In genomic region chr2:161245671-161246070, GRCh38 we compare ENCODE assay signal across 15 cellular contexts.
DNase-seq lines count a peak whose midpoint lies in the region; ATAC-seq, FAIRE-seq and TF ChIP-seq lines count a peak whose summit lies in the region.
"Had no signal": no experiment of that assay in that cellular context is flagged by ENCODE, and none has a peak within 500 bp of the region (broad histone marks: within the 10 kb centered on the region; RNA-seq: fewer than 3 reads in every experiment).

No MANE protein-coding gene starts in this region.

- H3K27ac ChIP-seq in keratinocyte (ENCODE audit: control insufficient read depth, insufficient read depth, low read length): peak overlapping the region; percentile 90
- H3K27ac ChIP-seq: brain microvascular endothelial cell, KMS-11 had no signal

- H3K9me1 ChIP-seq in keratinocyte (ENCODE audit: control insufficient read depth, extremely low read depth, insufficient read depth, low read length): no peaks in the 10 kb centered on the region

- ATAC-seq in activated CD8-positive, alpha-beta T cell treated with anti-CD3 and anti-CD28 coated beads for 36 hours: no peak
- ATAC-seq in GM18870 (IDR thresholded peaks at IDR 0.05; ENCODE audit: unreplicated experiment) (no peak), HG03135 (IDR thresholded peaks at IDR 0.05; ENCODE audit: unreplicated experiment) (no peak)

- H4K20me1 ChIP-seq in keratinocyte (ENCODE audit: control insufficient read depth, extremely low read depth, insufficient read depth, low read length): no peaks in the 10 kb centered on the region

- no peak for DNase-seq in activated naive CD4-positive, alpha-beta T cell treated with Interleukin-2 at 50 U/mL for 16 hours
- no peak for DNase-seq in activated CD8-positive, alpha-beta T cell treated with anti-CD3 and anti-CD28 coated beads for 36 hours
- DNase-seq in keratinocyte (ENCODE audit: low read depth, low spot score) (no peak), type B pancreatic cell (ENCODE audit: extremely low spot score, unreplicated experiment) (no peak), NOMO-1 (lab: John Stamatoyannopoulos, UW; ENCODE audit: unreplicated experiment in 2 of 2) (no peak)
- DNase-seq: activated CD4-positive, alpha-beta T cell treated with anti-CD3 and anti-CD28 coated beads for 1 hour; brain microvascular endothelial cell; islet precursor cell; SHP77 treated with DMSO at 0.1 percent for 48 hours had no signal

- H3K9me3 ChIP-seq in keratinocyte (ENCODE audit: control insufficient read depth, low read depth, low read length): no peaks in the 10 kb centered on the region

- no peaks in the 10 kb centered on the region for H3K36me3 Mint-ChIP-seq in activated naive CD4-positive, alpha-beta T cell treated with anti-CD3 and anti-CD28 coated beads, Interleukin-2, amount 50 U/mL, for 24 hours
- H3K36me3 Mint-ChIP-seq in activated CD8-positive, alpha-beta T cell treated with anti-CD3 and anti-CD28 coated beads for 36 hours (ENCODE audit: low read depth): peaks cover 4% of the 10 kb centered on the region
- no peaks in the 10 kb centered on the region for H3K36me3 Mint-ChIP-seq in type B pancreatic cell

- peaks cover 10% of the 10 kb centered on the region for H3K4me1 ChIP-seq in keratinocyte (ENCODE audit: control insufficient read depth, extremely low read depth, insufficient read depth, low read length)

- H3K79me2 ChIP-seq in keratinocyte (ENCODE audit: control insufficient read depth, insufficient read depth, low read length): peaks cover 4% of the 10 kb centered on the region

- no peaks in the 10 kb centered on the region for H3K9me3 Mint-ChIP-seq in activated naive CD4-positive, alpha-beta T cell treated with anti-CD3 and anti-CD28 coated beads, Interleukin-2, amount 50 U/mL, for 24 hours
- no peaks in the 10 kb centered on the region for H3K9me3 Mint-ChIP-seq in activated CD8-positive, alpha-beta T cell treated with anti-CD3 and anti-CD28 coated beads for 36 hours
- no peaks in the 10 kb centered on the region for H3K9me3 Mint-ChIP-seq in type B pancreatic cell

- peaks cover 0 to 2% of the 10 kb centered on the region in 2 experiments for H3K36me3 ChIP-seq in keratinocyte (ENCODE audit: control insufficient read depth in 2 of 2, extremely low read depth in 1 of 2, insufficient read depth in 2 of 2, low read length in 2 of 2)
- H3K36me3 ChIP-seq: brain microvascular endothelial cell had no signal

- H2AFZ ChIP-seq in keratinocyte (ENCODE audit: control insufficient read depth, low read length): no peak overlapping the region

- peak overlapping the region; percentile 6 for H3K27ac Mint-ChIP-seq in activated naive CD4-positive, alpha-beta T cell treated with anti-CD3 and anti-CD28 coated beads, Interleukin-2, amount 50 U/mL, for 24 hours
- peak overlapping the region; percentile 89 for H3K27ac Mint-ChIP-seq in activated CD8-positive, alpha-beta T cell treated with anti-CD3 and anti-CD28 coated beads for 36 hours
- H3K27ac Mint-ChIP-seq in type B pancreatic cell: peak overlapping the region; percentile 30

- H3K4me3 Mint-ChIP-seq in activated naive CD4-positive, alpha-beta T cell treated with anti-CD3 and anti-CD28 coated beads, Interleukin-2, amount 50 U/mL, for 24 hours: peak overlapping the region; percentile 96
- H3K4me3 Mint-ChIP-seq in activated CD8-positive, alpha-beta T cell treated with anti-CD3 and anti-CD28 coated beads for 36 hours: peak overlapping the region; percentile 78
- peak overlapping the region; percentile 87 for H3K4me3 Mint-ChIP-seq in type B pancreatic cell

- peak overlapping the region; percentile 87 for H3K9ac ChIP-seq in keratinocyte (ENCODE audit: control insufficient read depth, extremely low read depth, insufficient read depth, low read length)
- H3K9ac ChIP-seq: KMS-11 had no signal

- H3K27me3 Mint-ChIP-seq in activated naive CD4-positive, alpha-beta T cell treated with anti-CD3 and anti-CD28 coated beads, Interleukin-2, amount 50 U/mL, for 24 hours: no peaks in the 10 kb centered on the region
- peaks cover 10% of the 10 kb centered on the region for H3K27me3 Mint-ChIP-seq in activated CD8-positive, alpha-beta T cell treated with anti-CD3 and anti-CD28 coated beads for 36 hours
- peaks cover 24% of the 10 kb centered on the region for H3K27me3 Mint-ChIP-seq in type B pancreatic cell

- intact Hi-C loops in activated CD8-positive, alpha-beta T cell treated with anti-CD3 and anti-CD28 coated beads for 36 hours (cut with micrococcal nuclease): loop anchor here (10.0 kb wide), 1 partner anchor 171 kb away; no protein-coding TSS in a partner anchor

- CTCF ChIA-PET in activated CD8-positive, alpha-beta T cell treated with anti-CD3 and anti-CD28 coated beads for 36 hours (lab: Charles Lee): interaction anchor here (1.1 to 1.2 kb wide), 2 partner anchors 8 to 23 kb away, joined by 3 to 4 read pairs; no protein-coding TSS in a partner anchor

- dilution Hi-C loops in keratinocyte (cut with MboI; ENCODE audit: extremely low pct_ligation_motif_present, low sequenced_read_pairs): no loop called here

- H3K4me1 Mint-ChIP-seq in activated naive CD4-positive, alpha-beta T cell treated with anti-CD3 and anti-CD28 coated beads, Interleukin-2, amount 50 U/mL, for 24 hours: peaks cover 69% of the 10 kb centered on the region
- H3K4me1 Mint-ChIP-seq in activated CD8-positive, alpha-beta T cell treated with anti-CD3 and anti-CD28 coated beads for 36 hours (ENCODE audit: low read depth): peaks cover 41% of the 10 kb centered on the region
- peaks cover 16% of the 10 kb centered on the region for H3K4me1 Mint-ChIP-seq in type B pancreatic cell (ENCODE audit: unreplicated experiment)

- H3K4me3 ChIP-seq in keratinocyte (ENCODE audit: control insufficient read depth in 2 of 3, extremely low read depth in 1 of 3, insufficient read depth in 2 of 3, low read depth in 1 of 3, low read length in 3 of 3): peak overlapping the region; percentile 55 to 68 (median 67)

- H3K27me3 ChIP-seq in keratinocyte (ENCODE audit: control insufficient read depth, extremely low read depth, insufficient read depth, low read length): no peaks in the 10 kb centered on the region

- no peak for TF ChIP-seq CTCF in activated CD8-positive, alpha-beta T cell treated with anti-CD3 and anti-CD28 coated beads for 36 hours (IDR thresholded peaks at IDR 0.05)
- TF ChIP-seq CTCF in keratinocyte (optimal IDR thresholded peaks at IDR 0.05 in 1 of 3, IDR thresholded peaks at IDR 0.05 in 1 of 3, conservative IDR thresholded peaks at IDR 0.05 in 1 of 3; ENCODE audit: extremely low read depth in 1 of 3, insufficient read depth in 2 of 3, low read length in 3 of 3): no peak
- TF ChIP-seq CTCF in type B pancreatic cell (conservative IDR thresholded peaks at IDR 0.05): no peak

- peak overlapping the region; percentile 89 for H3K4me2 ChIP-seq in keratinocyte (ENCODE audit: control insufficient read depth, extremely low read depth, insufficient read depth, low read depth, low read length)
- H3K4me2 ChIP-seq: KMS-11 had no signal

- POLR2A ChIA-PET in activated CD8-positive, alpha-beta T cell treated with anti-CD3 and anti-CD28 coated beads for 36 hours (lab: Charles Lee): no interaction called here

- FAIRE-seq in keratinocyte (lab: Jason Lieb, UNC): no peak
- FAIRE-seq: G401.6, H54 had no signal

Comparison
In these comparisons a context has a peak if more than half of its experiments do, and no peak if none do; other contexts are left out.
1. H3K27ac Mint-ChIP-seq: peak in every context shown above with its lines; median percentile 89 in activated CD8-positive, alpha-beta T cell treated with anti-CD3 and anti-CD28 coated beads for 36 hours; 30 in type B pancreatic cell; 6 in activated naive CD4-positive, alpha-beta T cell treated with anti-CD3 and anti-CD28 coated beads, Interleukin-2, amount 50 U/mL, for 24 hours.